In the genomic region with DNA sequence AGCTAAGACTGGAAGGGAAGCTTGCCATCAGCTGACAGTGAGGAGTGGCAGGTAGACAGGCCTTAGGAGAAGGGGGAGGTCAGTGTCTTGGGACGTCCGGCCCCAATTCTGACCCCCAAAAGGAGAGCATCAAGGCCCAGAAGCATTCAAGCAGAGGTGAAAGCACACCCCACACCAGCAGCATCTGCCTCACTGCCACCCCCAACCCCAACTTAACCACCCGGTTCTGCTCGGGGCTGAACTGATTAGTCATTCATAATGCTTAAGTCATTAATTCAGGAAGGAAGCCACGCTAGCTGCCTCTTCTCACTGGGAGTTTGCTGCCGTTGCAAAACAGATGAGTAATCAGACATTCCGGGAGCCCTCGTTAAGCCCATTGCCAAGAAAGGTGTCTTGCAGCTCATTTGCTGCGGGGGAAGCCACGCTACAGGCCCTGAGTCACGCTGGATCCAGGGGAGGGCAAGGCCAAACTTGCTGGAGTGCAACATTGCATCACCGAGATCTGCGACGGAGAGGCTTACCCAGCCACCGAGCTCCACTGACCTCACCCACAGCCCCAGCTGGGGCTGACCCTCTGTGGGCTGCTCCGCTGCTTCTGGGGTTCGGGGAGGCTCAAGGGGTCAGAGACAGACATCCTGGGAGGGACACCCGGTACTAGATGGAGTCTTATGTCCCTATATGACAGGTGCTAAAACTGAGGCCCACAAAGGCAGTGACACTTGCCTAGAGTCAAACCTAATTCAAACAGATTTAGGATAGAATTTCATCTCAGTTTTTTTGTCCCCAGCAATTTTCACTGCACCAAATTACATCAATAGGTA, we compare ENCODE assay signal across 8 cellular contexts. TPM values are rescaled to one million over a fixed set of nuclear protein-coding genes. Genes with fewer than 3 reads are reported as not detected.
DNase-seq lines count a peak whose midpoint lies in the region; ATAC-seq and TF ChIP-seq lines count a peak whose summit lies in the region.

No MANE protein-coding gene starts in this region.

- H3K9me3 ChIP-seq in right atrium auricular region (no peaks in the 10 kb centered on the region), gastrocnemius medialis (no peaks in the 10 kb centered on the region)

- H3K27ac ChIP-seq in right atrium auricular region, result peak overlapping the region in 1 of 2 donors; percentile 35
- no peak overlapping the region for H3K27ac ChIP-seq in gastrocnemius medialis

- H3K4me1 ChIP-seq in right atrium auricular region (peaks cover 0 to 9% of the 10 kb centered on the region in 2 donors), gastrocnemius medialis (no peaks in the 10 kb centered on the region)

- H3K4me1 Mint-ChIP-seq in activated CD4-positive, alpha-beta memory T cell treated with anti-CD3 and anti-CD28 coated beads, Interleukin-2, amount 10 ng/mL, durations not matched to agents 7 days and 5 days, result peaks cover 27% of the 10 kb centered on the region

- H3K27me3 ChIP-seq in right atrium auricular region (no peaks in the 10 kb centered on the region), gastrocnemius medialis (no peaks in the 10 kb centered on the region)

- no peak overlapping the region for H3K4me3 Mint-ChIP-seq in activated CD4-positive, alpha-beta memory T cell treated with anti-CD3 and anti-CD28 coated beads, Interleukin-2, amount 10 ng/mL, durations not matched to agents 7 days and 5 days

- no peak for TF ChIP-seq POLR2A in gastrocnemius medialis (IDR thresholded peaks at IDR 0.05)

- intact Hi-C loops in gastrocnemius medialis (cut with DNase I; ENCODE audit: low total_unique reads), result no loop called here

- CTCF ChIA-PET in activated CD4-positive, alpha-beta memory T cell treated with anti-CD3 and anti-CD28 coated beads, Interleukin-2, amount 10 ng/mL, durations not matched to agents 7 days and 5 days (lab: Charles Lee), result interaction anchor here (1.3 kb wide), 1 partner anchor 226 kb away, joined by 5 read pairs; no protein-coding TSS in a partner anchor

- H3K36me3 ChIP-seq in right atrium auricular region, result no peaks in the 10 kb centered on the region
- H3K36me3 ChIP-seq in gastrocnemius medialis, result no peaks in the 10 kb centered on the region

- ATAC-seq in GM21619 (IDR thresholded peaks at IDR 0.05; ENCODE audit: unreplicated experiment) (peak; percentile 70), gastrocnemius medialis (peak; percentile 85 to 89), HG02884 (IDR thresholded peaks at IDR 0.05; ENCODE audit: unreplicated experiment) (no peak)

- peaks cover 19% of the 10 kb centered on the region for H3K27me3 Mint-ChIP-seq in activated CD4-positive, alpha-beta memory T cell treated with anti-CD3 and anti-CD28 coated beads, Interleukin-2, amount 10 ng/mL, durations not matched to agents 7 days and 5 days

- H3K4me3 ChIP-seq in right atrium auricular region (no peak overlapping the region), gastrocnemius medialis (no peak overlapping the region)

- H3K27ac Mint-ChIP-seq in activated CD4-positive, alpha-beta memory T cell treated with anti-CD3 and anti-CD28 coated beads, Interleukin-2, amount 10 ng/mL, durations not matched to agents 7 days and 5 days, result peak overlapping the region; percentile 72

- H3K36me3 Mint-ChIP-seq in activated CD4-positive, alpha-beta memory T cell treated with anti-CD3 and anti-CD28 coated beads, Interleukin-2, amount 10 ng/mL, durations not matched to agents 7 days and 5 days (ENCODE audit: low read depth), result no peaks in the 10 kb centered on the region

- POLR2A ChIA-PET in activated CD4-positive, alpha-beta memory T cell treated with anti-CD3 and anti-CD28 coated beads, Interleukin-2, amount 10 ng/mL, durations not matched to agents 7 days and 5 days (lab: Charles Lee), result no interaction called here

- TF ChIP-seq CTCF in right atrium auricular region (IDR thresholded peaks at IDR 0.05) (no peak), gastrocnemius medialis (IDR thresholded peaks at IDR 0.05 in 4 of 5, conservative IDR thresholded peaks at IDR 0.05 in 1 of 5) (no peak)

- in situ Hi-C loops in gastrocnemius medialis (cut with MboI; ENCODE audit: low sequenced_read_pairs in 4 of 4) (no loop called here), G401 (cut with HindIII; ENCODE audit: low sequenced_read_pairs) (no loop called here)

- H3K9me3 Mint-ChIP-seq in activated CD4-positive, alpha-beta memory T cell treated with anti-CD3 and anti-CD28 coated beads, Interleukin-2, amount 10 ng/mL, durations not matched to agents 7 days and 5 days, result no peaks in the 10 kb centered on the region

- DNase-seq in Daoy (ENCODE audit: low read depth) (peak; percentile 99), M059J (ENCODE audit: low read depth) (peak; percentile 100), right atrium auricular region (ENCODE audit: low spot score) (peak; percentile 87), gastrocnemius medialis (peak; percentile 59 to 75), G401 (ENCODE audit: low spot score) (no peak)
- peak; percentile 66 for DNase-seq in activated CD4-positive, alpha-beta memory T cell treated with anti-CD3 and anti-CD28 coated beads, Interleukin-2, amount 10 ng/mL, durations not matched to agents 7 days and 5 days

RNA-seq across cellular contexts. Expression of a gene that starts 46.4 kb away (rescaled TPM):
- 88.3 and 97.8 TPM in 2 replicates for total RNA-seq in Daoy (2014; rRNA removed; shearing (Covaris generic))
- 24.7 and 31.4 TPM in 2 replicates for total RNA-seq in M059J (2014; rRNA removed; shearing (Covaris generic))
- 10 to 100 TPM; 11.2 to 11.3 TPM for total RNA-seq in activated CD4-positive, alpha-beta memory T cell treated with anti-CD3 and anti-CD28 coated beads, Interleukin-2, amount 10 ng/mL, durations not matched to agents 7 days and 5 days
- total RNA-seq in right atrium auricular region (10 to 100 TPM; 32.1 to 43.6 TPM), gastrocnemius medialis (10 to 100 TPM in 3 of 4 donors, 1 to 10 TPM in 1; 9.7 to 38.3 (median 27.8) TPM)
- total RNA-seq in G401 (2014; rRNA removed; shearing (Covaris generic)), result 3.3 and 6.6 TPM in 2 replicates
